Comparison of ENCODE assay signal across 10 cellular contexts in genomic region chr3:184567924-184568590, GRCh38. TPM values are rescaled to one million over a fixed set of nuclear protein-coding genes. Genes with fewer than 3 reads are reported as not detected.
DNase-seq lines count a peak whose midpoint lies in the region; ATAC-seq and TF ChIP-seq lines count a peak whose summit lies in the region.
"Had no signal": no experiment of that assay in that cellular context is flagged by ENCODE, and none has a peak within 500 bp of the region (broad histone marks: within the 10 kb centered on the region; RNA-seq: fewer than 3 reads in every experiment).

No MANE protein-coding gene starts in this region.

- TF ChIP-seq CTCF in C4-2B (conservative IDR thresholded peaks at IDR 0.05) (no peak), RWPE1 (conservative IDR thresholded peaks at IDR 0.05; ENCODE audit: low read depth) (no peak), fibroblast of pulmonary artery (IDR thresholded peaks at IDR 0.05; ENCODE audit: low read length, missing control alignments) (no peak), ovary (IDR thresholded peaks at IDR 0.05) (no peak)

- 39 to 44% (median 42%) methylated on average over 17 of the region's 17 CpGs for WGBS in ovary, 3 donors

- no peak for TF ChIP-seq EP300 in ovary (IDR thresholded peaks at IDR 0.05)

- CTCF ChIA-PET in RWPE1 (lab: Yijun Ruan, JAX) = interaction anchor here (1.0 kb wide), 1 partner anchor 16 kb away, joined by 3 read pairs; no protein-coding TSS in a partner anchor

- POLR2A ChIA-PET in RWPE1 (lab: Yijun Ruan, JAX; ENCODE audit: low non-redundant PET) = interaction anchor here (0.6 to 1.0 kb wide), 2 partner anchors 35 to 197 kb away, joined by 3 to 4 read pairs; no protein-coding TSS in a partner anchor

- H3K9me3 ChIP-seq in ovary = no peaks in the 10 kb centered on the region

- H3K4me1 ChIP-seq in ovary (ENCODE audit: insufficient read depth) = peaks cover 42% of the 10 kb centered on the region

- ATAC-seq in GM18868 (IDR thresholded peaks at IDR 0.05; ENCODE audit: unreplicated experiment) (no peak), HG03520 (IDR thresholded peaks at IDR 0.05; ENCODE audit: unreplicated experiment) (no peak)

- H3K4me3 ChIP-seq in fibroblast of pulmonary artery (replicated peaks; ENCODE audit: low read depth, low read length) (peak overlapping the region; percentile 46), ovary (peak overlapping the region; percentile 51)

- no peak for DNase-seq in RWPE1 (ENCODE audit: low spot score)
- DNase-seq in fibroblast of pulmonary artery (ENCODE audit: low read depth) = no peak
- no peak for DNase-seq in ovary
- no peak for DNase-seq in stimulated activated CD4-positive, alpha-beta T cell treated with anti-CD3 and anti-CD28 coated beads, Interleukin-2, amount 100 ng/mL, for 48 hours
- no peak for DNase-seq in NCI-H1436 treated with DMSO at 0.1 percent for 48 hours (lab: John Stamatoyannopoulos, UW)
- DNase-seq: activated CD4-positive, CD25-positive, alpha-beta regulatory T cell treated with anti-CD3 and anti-CD28 coated beads, Interleukin-2, amount 50 U/mL, for 72 hours; NCI-H2029 had no signal

- H3K27ac ChIP-seq in C4-2B = peak overlapping the region; percentile 86
- peak overlapping the region; percentile 97 for H3K27ac ChIP-seq in RWPE1
- H3K27ac ChIP-seq in ovary = peak overlapping the region in 1 of 2 donors; percentile 66

- TF ChIP-seq POLR2A in ovary (IDR thresholded peaks at IDR 0.05) = no peak

- no peaks in the 10 kb centered on the region for H3K27me3 ChIP-seq in ovary

- intact Hi-C loops in ovary (cut with DNase I) = loop anchor here in 2 of 4 donors (5.0 kb wide), 2 partner anchors 34 to 144 kb away; partner anchors contain the start of gene MAGEF1 (in 1 of the 2)

- H3K36me3 ChIP-seq in ovary = no peaks in the 10 kb centered on the region

RNA-seq across cellular contexts. Expression of gene EPHB3, which starts 6.5 kb away (rescaled TPM):
- total RNA-seq in ovary = 10 to 100 TPM in 6 of 7 donors, 1 to 10 TPM in 1; 5.6 to 31.0 (median 16.1) TPM
- 1 to 10 TPM; 2.1 to 7.3 TPM for polyA plus RNA-seq in ovary
